ENCODE assay signal across 14 cellular contexts in genomic region chr2:152513681-152514080, GRCh38.
DNase-seq lines count a peak whose midpoint lies in the region; ATAC-seq and TF ChIP-seq lines count a peak whose summit lies in the region.
"Had no signal": no experiment of that assay in that cellular context is flagged by ENCODE, and none has a peak within 500 bp of the region (broad histone marks: within the 10 kb centered on the region; RNA-seq: fewer than 3 reads in every experiment).

No MANE protein-coding gene starts in this region.

- H3K27me3 Mint-ChIP-seq in Caco-2 (ENCODE audit: insufficient read depth, unreplicated experiment), result no peaks in the 10 kb centered on the region

- no peak overlapping the region for H3K27ac Mint-ChIP-seq in Caco-2 (ENCODE audit: unreplicated experiment)

- no peaks in the 10 kb centered on the region for H4K20me1 ChIP-seq in fibroblast of lung (ENCODE audit: control insufficient read depth, extremely low read depth, insufficient read depth, low read length)

- H3K36me3 ChIP-seq in A673 (ENCODE audit: insufficient read depth, low read length, poor library complexity, severe bottlenecking) (no peaks in the 10 kb centered on the region), SJSA1 (no peaks in the 10 kb centered on the region), fibroblast of lung (ENCODE audit: control insufficient read depth, insufficient read depth, low read length) (no peaks in the 10 kb centered on the region), Caco-2 (ENCODE audit: control insufficient read depth, insufficient read depth, low read length) (no peaks in the 10 kb centered on the region)

- no TSS peak for BruUV-seq in A673 (replicated peaks; lab: Mats Ljungman, UMichigan)
- BruUV-seq in Caco-2 (replicated peaks; lab: Mats Ljungman, UMichigan), result no TSS peak

- H3K79me2 ChIP-seq in fibroblast of lung (ENCODE audit: control insufficient read depth, insufficient read depth, low read length), result peaks cover under 1% of the 10 kb centered on the region

- no peaks in the 10 kb centered on the region for H3K27me3 ChIP-seq in A673 (replicated peaks; ENCODE audit: insufficient read depth, low read depth, low read length, poor library complexity)
- H3K27me3 ChIP-seq in SJSA1 (replicated peaks), result no peaks in the 10 kb centered on the region
- H3K27me3 ChIP-seq in fibroblast of lung (ENCODE audit: control insufficient read depth, insufficient read depth, low read length), result no peaks in the 10 kb centered on the region
- H3K27me3 ChIP-seq in Caco-2 (replicated peaks; ENCODE audit: control insufficient read depth, insufficient read depth, low read length), result no peaks in the 10 kb centered on the region
- H3K27me3 ChIP-seq: BLaER1 treated with 17β-estradiol and CSF1 and Interleukin-3, amounts not matched to agents 10 nM and 100 nM had no signal

- H3K9me3 ChIP-seq in A673 (ENCODE audit: low read depth, low read length, poor library complexity, severe bottlenecking) (no peaks in the 10 kb centered on the region), SJSA1 (replicated peaks) (no peaks in the 10 kb centered on the region), fibroblast of lung (ENCODE audit: control insufficient read depth, insufficient read depth, low read depth, low read length) (no peaks in the 10 kb centered on the region), Caco-2 (no peaks in the 10 kb centered on the region)

- intact Hi-C loops in A673 (cut with micrococcal nuclease; ENCODE audit: unreplicated experiment), result no loop called here
- intact Hi-C loops in Caco-2 (cut with micrococcal nuclease; ENCODE audit: unreplicated experiment), result no loop called here
- intact Hi-C loops in sciatic nerve (cut with DNase I), result no loop called here

- H3K9ac ChIP-seq in fibroblast of lung (ENCODE audit: insufficient read depth, low read length), result no peak overlapping the region
- H3K9ac ChIP-seq: BLaER1 treated with 17β-estradiol and CSF1 and Interleukin-3, amounts not matched to agents 10 nM and 100 nM; KMS-11 had no signal

- POLR2A ChIA-PET in A673 (lab: Charles Lee; ENCODE audit: low non-redundant PET), result no interaction called here
- POLR2A ChIA-PET in HEK293T (lab: Yijun Ruan, JAX), result no interaction called here
- POLR2A ChIA-PET in Caco-2 (lab: Charles Lee), result no interaction called here

- peaks cover 5% of the 10 kb centered on the region for H3K36me3 Mint-ChIP-seq in Caco-2 (ENCODE audit: insufficient read depth, unreplicated experiment)

- H3K4me2 ChIP-seq in fibroblast of lung (ENCODE audit: extremely low read depth, insufficient read depth, low read length), result no peak overlapping the region
- H3K4me2 ChIP-seq: KMS-11 had no signal

- DNase-seq in A673 (ENCODE audit: low spot score) (peak; percentile 56), HEK293T (ENCODE audit: extremely low spot score) (no peak), SJSA1 (ENCODE audit: low read depth in 1 of 2, low spot score in 2 of 2) (peak; percentile 54 to 55), fibroblast of lung (ENCODE audit: low read depth in 2 of 2) (peak; percentile 45 to 77), Caco-2 (no peak), sciatic nerve (ENCODE audit: low spot score) (no peak), SIG-M5 treated with dmso at 0.1 percent for 504 hours (lab: John Stamatoyannopoulos, UW; ENCODE audit: unreplicated experiment) (no peak)
- DNase-seq: activated naive CD4-positive, alpha-beta T cell treated with anti-CD3 and anti-CD28 coated beads, Interleukin-2, amount 50 U/mL, for 16 hours; effector CD4-positive, alpha-beta T cell; hypothalamus; NCI-H526 treated with DMSO at 0.1 percent for 48 hours had no signal

- H3K4me3 ChIP-seq in A673 (ENCODE audit: low read depth, low read length, poor library complexity, severe bottlenecking) (no peak overlapping the region), SJSA1 (no peak overlapping the region), fibroblast of lung (replicated peaks in 1 of 4; ENCODE audit: control extremely low read depth in 1 of 4, insufficient read depth in 1 of 4, low read depth in 3 of 4, low read length in 4 of 4) (no peak overlapping the region), Caco-2 (ENCODE audit: low read depth, low read length) (no peak overlapping the region)
- H3K4me3 ChIP-seq: BLaER1 treated with 17β-estradiol and CSF1 and Interleukin-3, amounts not matched to agents 10 nM and 100 nM had no signal

- CTCF ChIA-PET in A673 (lab: Charles Lee) (no interaction called here), HEK293T (lab: Yijun Ruan, JAX) (no interaction called here), Caco-2 (lab: Charles Lee) (no interaction called here)

- ATAC-seq in sciatic nerve (no peak), HG03342 (IDR thresholded peaks at IDR 0.05; ENCODE audit: unreplicated experiment) (no peak)

- TF ChIP-seq CTCF in A673 (conservative IDR thresholded peaks at IDR 0.05; ENCODE audit: low read depth, low read length) (no peak), fibroblast of lung (conservative IDR thresholded peaks at IDR 0.05 in 1 of 2, IDR thresholded peaks at IDR 0.05 in 1 of 2; ENCODE audit: low read depth in 1 of 2, low read length in 2 of 2) (no peak), Caco-2 (IDR thresholded peaks at IDR 0.05; ENCODE audit: insufficient read depth in 1 of 2, low read depth in 1 of 2, low read length in 1 of 2, severe bottlenecking in 1 of 2, unreplicated experiment in 1 of 2) (no peak)

- peaks cover 10% of the 10 kb centered on the region for H3K9me3 Mint-ChIP-seq in Caco-2 (ENCODE audit: unreplicated experiment)

- no peak overlapping the region for H3K4me3 Mint-ChIP-seq in Caco-2 (ENCODE audit: unreplicated experiment)

- no peak overlapping the region for H2AFZ ChIP-seq in fibroblast of lung (ENCODE audit: low read length)

- peaks cover 14% of the 10 kb centered on the region for H3K4me1 Mint-ChIP-seq in Caco-2 (ENCODE audit: low read depth, unreplicated experiment)

- H3K27ac ChIP-seq in A673 (ENCODE audit: low read depth, low read length, poor library complexity, severe bottlenecking) (no peak overlapping the region), SJSA1 (no peak overlapping the region), fibroblast of lung (ENCODE audit: insufficient read depth, low read length) (no peak overlapping the region)
- H3K27ac ChIP-seq: KMS-11 had no signal

- H3K4me1 ChIP-seq in A673 (ENCODE audit: insufficient read depth, low read length, poor library complexity, severe bottlenecking) (peaks cover 23% of the 10 kb centered on the region), SJSA1 (replicated peaks) (peaks cover 14% of the 10 kb centered on the region), fibroblast of lung (ENCODE audit: control insufficient read depth, extremely low read depth, insufficient read depth, low read length) (peaks cover 2% of the 10 kb centered on the region), Caco-2 (no peaks in the 10 kb centered on the region)

TF ChIP-seq in HEK293T, 16 proteins besides CTCF, POLR2A, EP300 and RAD21:
- TF ChIP-seq ELF4 (IDR thresholded peaks at IDR 0.05) (no peak), BHLHE40 (IDR thresholded peaks at IDR 0.05; ENCODE audit: borderline replicate concordance) (no peak), PKNOX1 (IDR thresholded peaks at IDR 0.05) (peak; percentile 24; the same call in 1 of the 2 replicates), SP1 (IDR thresholded peaks at IDR 0.05) (no peak), ZNF384 (IDR thresholded peaks at IDR 0.05) (no peak), FOXK2 (IDR thresholded peaks at IDR 0.05) (no peak), ARNT (IDR thresholded peaks at IDR 0.05) (no peak)

Comparison
In these comparisons a context has a peak if more than half of its experiments do, and no peak if none do; other contexts are left out.
1. DNase-seq: peak in A673 (single experiment), SJSA1 (2 of 2) and fibroblast of lung (2 of 2); none in HEK293T (single experiment), Caco-2 (0 of 2), sciatic nerve (single experiment) and SIG-M5 treated with dmso at 0.1 percent for 504 hours (single experiment).